In the genomic region with DNA sequence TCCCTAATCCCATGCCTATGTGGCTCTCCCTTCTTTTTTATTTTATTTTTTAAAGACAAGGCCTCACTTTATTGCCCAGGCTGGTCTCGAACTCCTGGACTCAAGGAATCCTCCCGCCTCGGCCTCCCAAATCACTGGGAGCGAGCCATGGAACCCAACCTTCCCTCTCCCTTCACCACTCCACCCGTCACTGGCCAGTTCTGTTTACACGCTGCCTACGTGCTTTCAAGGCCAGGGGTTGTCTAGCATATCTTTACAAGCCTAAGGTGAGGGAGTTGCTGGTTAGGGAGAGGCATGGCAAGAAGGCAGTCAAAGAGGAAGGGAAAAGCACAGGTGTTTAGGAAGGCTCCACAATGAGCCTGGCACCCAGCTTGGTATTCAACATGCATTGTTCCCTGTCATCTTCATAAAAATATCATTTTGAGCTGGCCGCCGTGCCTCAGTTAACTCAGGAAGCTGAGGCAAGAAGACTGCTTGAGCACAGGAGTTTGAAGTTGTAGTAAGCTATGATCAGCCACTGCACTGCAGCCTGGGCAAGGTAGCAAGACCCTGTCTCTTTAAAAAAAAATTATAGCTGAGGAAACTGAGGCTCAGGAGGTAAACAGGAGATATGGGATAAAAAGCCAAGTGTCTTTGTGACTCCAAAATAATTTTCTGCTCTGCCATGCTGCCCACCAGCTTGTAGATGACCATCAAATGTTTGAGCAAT, we compare ENCODE assay signal across 15 cellular contexts. TPM values are rescaled to one million over a fixed set of nuclear protein-coding genes. Genes with fewer than 3 reads are reported as not detected.
"Had no signal": no experiment of that assay in that cellular context is flagged by ENCODE, and none has a peak within 500 bp of the region (broad histone marks: within the 10 kb centered on the region; RNA-seq: fewer than 3 reads in every experiment).

No MANE protein-coding gene starts in this region.

- DNase-seq: activated CD4-positive, alpha-beta memory T cell treated with anti-CD3 and anti-CD28 coated beads, Interleukin-2, amount 10 ng/mL, durations not matched to agents 7 days and 5 days; activated CD4-positive, alpha-beta T cell treated with anti-CD3 and anti-CD28 coated beads for 36 hours; activated gamma-delta T cell treated with Interleukin-2 at 50 U/mL for 16 hours; activated naive CD8-positive, alpha-beta T cell treated with anti-CD3 and anti-CD28 coated beads, Interleukin-2, amount 10 ng/mL, durations not matched to agents 7 days and 5 days; activated T-cell treated with anti-CD3 and anti-CD28 coated beads, Interleukin-2, amount 50 U/mL, for 48 hours; aorta; stimulated activated CD4-positive, alpha-beta T cell treated with anti-CD3 and anti-CD28 coated beads, Interleukin-2, amount 100 ng/mL, for 24 hours; stimulated activated naive B cell treated with anti-CD40 and anti-IgM and Interleukin-4, amounts not matched to agents 10 μg/mL and 1 μg/mL and 100 μg/mL, for 72 hours; T-helper 1 cell; upper lobe of left lung had no signal

- H3K9me3 ChIP-seq: right atrium auricular region, suprapubic skin, upper lobe of left lung had no signal

- H3K9ac ChIP-seq: neural progenitor cell had no signal

- H3K36me3 ChIP-seq: neural progenitor cell, right atrium auricular region, suprapubic skin, upper lobe of left lung had no signal

- H3K4me2 ChIP-seq: hepatocyte, neural progenitor cell had no signal

- H3K27ac ChIP-seq: hepatocyte, neural progenitor cell, right atrium auricular region had no signal

- H3K79me2 ChIP-seq: hepatocyte had no signal

- H2AFZ ChIP-seq: hepatocyte had no signal

- H3K4me1 ChIP-seq: neural progenitor cell had no signal

- H3K4me3 ChIP-seq: hepatocyte, neural progenitor cell had no signal

- H3K27me3 ChIP-seq: hepatocyte, neural progenitor cell, right atrium auricular region, suprapubic skin, upper lobe of left lung had no signal

- ATAC-seq: activated CD4-positive, alpha-beta T cell treated with anti-CD3 and anti-CD28 coated beads for 36 hours; stimulated activated naive B cell treated with anti-CD40 and anti-IgM and Interleukin-4, amounts not matched to agents 10 μg/mL and 1 μg/mL and 100 μg/mL, for 72 hours had no signal

RNA-seq across cellular contexts. Expression of gene RHBDL2, which starts 1.1 kb away (rescaled TPM):
- total RNA-seq: activated CD4-positive, alpha-beta memory T cell treated with anti-CD3 and anti-CD28 coated beads, Interleukin-2, amount 10 ng/mL, durations not matched to agents 7 days and 5 days; activated CD4-positive, alpha-beta T cell treated with anti-CD3 and anti-CD28 coated beads for 36 hours; activated naive CD8-positive, alpha-beta T cell treated with anti-CD3 and anti-CD28 coated beads, Interleukin-2, amount 10 ng/mL, durations not matched to agents 7 days and 5 days; kidney epithelial cell had no signal
- polyA plus RNA-seq: aorta had no signal

RNA-seq across cellular contexts. Expression of gene GJA9, which starts 59.1 kb away (rescaled TPM):
- total RNA-seq: activated CD4-positive, alpha-beta memory T cell treated with anti-CD3 and anti-CD28 coated beads, Interleukin-2, amount 10 ng/mL, durations not matched to agents 7 days and 5 days; activated CD4-positive, alpha-beta T cell treated with anti-CD3 and anti-CD28 coated beads for 36 hours; activated naive CD8-positive, alpha-beta T cell treated with anti-CD3 and anti-CD28 coated beads, Interleukin-2, amount 10 ng/mL, durations not matched to agents 7 days and 5 days; aorta; hepatocyte; kidney epithelial cell; right atrium auricular region; upper lobe of left lung had no signal
- polyA plus RNA-seq: aorta had no signal
